Comparison of ENCODE assay signal across 26 cellular contexts in the genomic region with DNA sequence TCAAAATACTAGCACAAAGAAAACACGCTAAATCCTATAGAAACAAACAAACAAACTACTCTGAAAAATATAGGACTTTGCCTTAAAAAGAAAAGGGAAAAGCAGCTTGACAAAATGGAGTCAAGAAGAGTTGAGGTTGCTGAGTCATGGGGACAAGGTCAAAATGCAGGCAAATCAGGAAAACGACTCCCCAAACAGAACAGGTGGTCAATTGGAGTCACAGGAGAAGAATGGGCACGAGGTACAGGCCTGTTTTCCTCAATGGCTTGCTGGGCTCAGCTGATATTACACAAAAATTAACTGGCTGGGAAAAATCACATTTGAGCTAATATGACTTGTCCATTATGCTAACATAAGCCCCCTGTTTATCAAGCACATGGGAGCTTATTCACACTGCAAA.
"Had no signal": no experiment of that assay in that cellular context is flagged by ENCODE, and none has a peak within 500 bp of the region (broad histone marks: within the 10 kb centered on the region; RNA-seq: fewer than 3 reads in every experiment).

No MANE protein-coding gene starts in this region.

- H3K27me3 Mint-ChIP-seq: activated CD4-positive, alpha-beta T cell treated with anti-CD3 and anti-CD28 coated beads, Interleukin-2, amount 10 ng/mL, durations not matched to agents 7 days and 5 days; activated CD8-positive, alpha-beta T cell treated with anti-CD3 and anti-CD28 coated beads for 36 hours; activated T-helper 17 cell treated with anti-CD3 and anti-CD28 coated beads, Interleukin-2, amount 50 U/mL, for 72 hours; naive thymus-derived CD8-positive, alpha-beta T cell; stimulated activated naive CD8-positive, alpha-beta T cell treated with anti-CD3 and anti-CD28 coated beads, Interleukin-15, Interleukin-2, amounts not matched to agents 100 ng/mL and 50 ng/mL, for 24 hours; T-helper 17 cell had no signal

- H3K9me3 ChIP-seq: left ventricle myocardium inferior, thoracic aorta had no signal

- DNase-seq: activated CD4-positive, alpha-beta T cell treated with anti-CD3 and anti-CD28 coated beads for 1 hour; activated CD4-positive, alpha-beta T cell treated with anti-CD3 and anti-CD28 coated beads, Interleukin-2, amount 10 ng/mL, durations not matched to agents 7 days and 5 days; activated CD8-positive, alpha-beta T cell treated with anti-CD3 and anti-CD28 coated beads for 36 hours; activated gamma-delta T cell treated with Interleukin-2 at 50 U/mL for 16 hours; activated naive CD4-positive, alpha-beta T cell treated with anti-CD3 and anti-CD28 coated beads, Interleukin-2, amount 50 U/mL, for 16 hours; activated T-cell treated with anti-CD3 and anti-CD28 coated beads, Interleukin-2, amount 50 U/mL, for 4 hours; amygdala; central memory CD4-positive, alpha-beta T cell; foreskin fibroblast; heart right ventricle; left ventricle myocardium inferior; naive thymus-derived CD8-positive, alpha-beta T cell; posterior cingulate gyrus; small intestine; stimulated activated CD4-positive, alpha-beta T cell treated with anti-CD3 and anti-CD28 coated beads, Interleukin-4, amount 100 ng/mL, for 24 hours; T-helper 17 cell; T1000 had no signal

- H3K4me1 Mint-ChIP-seq: activated CD4-positive, alpha-beta T cell treated with anti-CD3 and anti-CD28 coated beads, Interleukin-2, amount 10 ng/mL, durations not matched to agents 7 days and 5 days; activated T-helper 17 cell treated with anti-CD3 and anti-CD28 coated beads, Interleukin-2, amount 50 U/mL, for 72 hours; naive thymus-derived CD8-positive, alpha-beta T cell; stimulated activated effector memory CD8-positive, alpha-beta T cell treated with anti-CD3 and anti-CD28 coated beads, Interleukin-12 subunit alpha, Interleukin-12 subunit beta, amount 100 ng/mL, for 72 hours; T-helper 17 cell had no signal

- H2AFZ ChIP-seq: neural progenitor cell had no signal

- ATAC-seq: activated CD8-positive, alpha-beta T cell treated with anti-CD3 and anti-CD28 coated beads for 36 hours; activated T-cell treated with anti-CD3 and anti-CD28 coated beads, Interleukin-2, amount 50 U/mL, for 4 hours; activated T-helper 17 cell treated with anti-CD3 and anti-CD28 coated beads, Interleukin-2, amount 50 U/mL, for 72 hours; esophagus mucosa; heart right ventricle; naive thymus-derived CD8-positive, alpha-beta T cell; sciatic nerve; stimulated activated effector memory CD8-positive, alpha-beta T cell treated with anti-CD3 and anti-CD28 coated beads, Interleukin-12 subunit alpha, Interleukin-12 subunit beta, amount 100 ng/mL, for 72 hours; T-helper 17 cell; WTC11 had no signal

- H3K27ac ChIP-seq: heart right ventricle, left ventricle myocardium inferior, neural progenitor cell, thoracic aorta had no signal

- H3K36me3 ChIP-seq: heart right ventricle, left ventricle myocardium inferior, neural progenitor cell, thoracic aorta had no signal

- H3K27me3 ChIP-seq: heart right ventricle, neural progenitor cell had no signal

- H3K4me1 ChIP-seq: heart right ventricle, left ventricle myocardium inferior had no signal

- H3K4me3 ChIP-seq: heart right ventricle, left ventricle myocardium inferior, lung, neural progenitor cell, thoracic aorta had no signal

- H3K36me3 Mint-ChIP-seq: naive thymus-derived CD8-positive, alpha-beta T cell; neural progenitor cell; stimulated activated effector memory CD8-positive, alpha-beta T cell treated with anti-CD3 and anti-CD28 coated beads, Interleukin-12 subunit alpha, Interleukin-12 subunit beta, amount 100 ng/mL, for 72 hours; WTC11 had no signal

- H3K9me3 Mint-ChIP-seq: neural progenitor cell had no signal

- H3K4me2 ChIP-seq: neural progenitor cell had no signal

- H3K4me3 Mint-ChIP-seq: activated CD4-positive, alpha-beta T cell treated with anti-CD3 and anti-CD28 coated beads, Interleukin-2, amount 10 ng/mL, durations not matched to agents 7 days and 5 days; activated CD8-positive, alpha-beta T cell treated with anti-CD3 and anti-CD28 coated beads for 36 hours; activated T-cell treated with anti-CD3 and anti-CD28 coated beads, Interleukin-2, amount 50 U/mL, for 4 hours; activated T-helper 17 cell treated with anti-CD3 and anti-CD28 coated beads, Interleukin-2, amount 50 U/mL, for 72 hours; naive thymus-derived CD8-positive, alpha-beta T cell; neural progenitor cell; stimulated activated effector memory CD8-positive, alpha-beta T cell treated with anti-CD3 and anti-CD28 coated beads, Interleukin-12 subunit alpha, Interleukin-12 subunit beta, amount 100 ng/mL, for 72 hours; stimulated activated naive CD8-positive, alpha-beta T cell treated with anti-CD3 and anti-CD28 coated beads, Interleukin-15, Interleukin-2, amounts not matched to agents 100 ng/mL and 50 ng/mL, for 24 hours; T-helper 17 cell; WTC11 had no signal

- H3K27ac Mint-ChIP-seq: activated CD4-positive, alpha-beta T cell treated with anti-CD3 and anti-CD28 coated beads, Interleukin-2, amount 10 ng/mL, durations not matched to agents 7 days and 5 days; activated CD8-positive, alpha-beta T cell treated with anti-CD3 and anti-CD28 coated beads for 36 hours; activated T-helper 17 cell treated with anti-CD3 and anti-CD28 coated beads, Interleukin-2, amount 50 U/mL, for 72 hours; naive thymus-derived CD8-positive, alpha-beta T cell; neural progenitor cell; stimulated activated effector memory CD8-positive, alpha-beta T cell treated with anti-CD3 and anti-CD28 coated beads, Interleukin-12 subunit alpha, Interleukin-12 subunit beta, amount 100 ng/mL, for 72 hours; stimulated activated naive CD8-positive, alpha-beta T cell treated with anti-CD3 and anti-CD28 coated beads, Interleukin-15, Interleukin-2, amounts not matched to agents 100 ng/mL and 50 ng/mL, for 24 hours; T-helper 17 cell; WTC11 had no signal
